In the genomic region with DNA sequence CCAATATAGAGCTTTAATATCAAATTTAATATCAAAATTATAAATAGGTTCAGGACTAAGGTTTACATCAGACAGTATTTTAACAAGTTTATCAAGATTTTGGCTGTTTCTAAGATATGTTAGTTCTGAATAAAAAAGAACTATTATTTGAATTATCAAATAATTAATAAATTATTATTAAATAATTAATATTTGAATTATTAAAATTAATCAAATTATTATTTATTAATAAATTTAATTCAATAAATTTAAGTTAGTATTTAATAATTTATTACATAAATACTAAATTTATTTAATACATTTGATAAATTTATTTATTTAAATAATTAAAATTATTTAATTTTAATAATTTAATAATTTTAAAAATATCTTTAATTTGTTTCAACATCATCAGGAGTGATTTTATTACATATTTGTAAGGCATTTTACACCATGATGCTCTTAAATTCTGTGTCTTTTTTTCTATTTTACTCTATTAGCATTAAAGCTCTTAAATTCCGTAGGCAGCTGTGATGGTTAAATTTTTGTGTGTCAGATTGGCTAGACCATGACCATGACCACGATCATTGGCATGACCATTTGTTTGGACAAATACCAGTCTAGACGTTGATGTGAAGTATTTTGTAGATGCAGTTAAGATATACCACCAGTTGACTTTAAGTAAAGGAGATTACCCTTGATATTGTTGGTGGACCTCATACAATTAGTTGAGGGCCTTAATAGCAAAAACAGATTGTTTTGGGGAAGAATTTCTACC, we compare ENCODE assay signal across 21 cellular contexts.
DNase-seq lines count a peak whose midpoint lies in the region; ATAC-seq, FAIRE-seq and TF ChIP-seq lines count a peak whose summit lies in the region.
"Had no signal": no experiment of that assay in that cellular context is flagged by ENCODE, and none has a peak within 500 bp of the region (broad histone marks: within the 10 kb centered on the region; RNA-seq: fewer than 3 reads in every experiment).

No MANE protein-coding gene starts in this region.

- H3K36me3 Mint-ChIP-seq in MCF 10A (ENCODE audit: insufficient read depth, unreplicated experiment), result peaks cover 11% of the 10 kb centered on the region

- CTCF ChIA-PET in SK-N-SH (lab: Yijun Ruan, JAX) (interaction anchor here (1.4 kb wide), 2 partner anchors 10 to 83 kb away, joined by 3 read pairs; no protein-coding TSS in a partner anchor), MCF 10A (lab: Yijun Ruan, JAX) (interaction anchor here (0.6 to 1.2 kb wide), 2 partner anchors 29 to 595 kb away, joined by 3 read pairs; no protein-coding TSS in a partner anchor)

- H3K27me3 ChIP-seq in SK-N-SH (ENCODE audit: insufficient read depth) (no peaks in the 10 kb centered on the region), upper lobe of right lung (no peaks in the 10 kb centered on the region), MG63 (no peaks in the 10 kb centered on the region)

- no TSS peak for BruUV-seq in MCF 10A (replicated peaks; lab: Mats Ljungman, UMichigan)

- no peak for TF ChIP-seq RAD21 in SK-N-SH (IDR thresholded peaks at IDR 0.05; ENCODE audit: low read length)

- H3K4me3 ChIP-seq in SK-N-SH (ENCODE audit: low read depth in 2 of 2, low read length in 1 of 2), result no peak overlapping the region
- H3K4me3 ChIP-seq in kidney (ENCODE audit: low read length in 2 of 2), result no peak overlapping the region
- no peak overlapping the region for H3K4me3 ChIP-seq in upper lobe of right lung
- H3K4me3 ChIP-seq in MG63, result no peak overlapping the region
- H3K4me3 ChIP-seq: left ventricle myocardium inferior had no signal

- peak; percentile 99 for FAIRE-seq in kidney (lab: Jason Lieb, UNC)
- FAIRE-seq: urothelium cell line had no signal

- POLR2A ChIA-PET in SK-N-SH (lab: Yijun Ruan, JAX) (no interaction called here), MCF 10A (lab: Yijun Ruan, JAX) (interaction anchor here (0.6 to 3.5 kb wide), 8 partner anchors 20 to 337 kb away, joined by 3 to 16 read pairs (median 5); a partner anchor contains a TSS)

- H3K9ac ChIP-seq in SK-N-SH (no peak overlapping the region), kidney (ENCODE audit: low read length in 2 of 2) (no peak overlapping the region)

- H3K9me3 ChIP-seq in SK-N-SH (peaks cover 10% of the 10 kb centered on the region; the same call in 1 of the 2 replicates), kidney (ENCODE audit: control insufficient read depth in 1 of 2, low read length in 2 of 2) (no peaks in the 10 kb centered on the region), upper lobe of right lung (no peaks in the 10 kb centered on the region), MG63 (peaks cover 9% of the 10 kb centered on the region)
- H3K9me3 ChIP-seq: neutrophil had no signal

- peak overlapping the region; percentile 61 for H3K4me2 ChIP-seq in SK-N-SH

- H3K9me3 Mint-ChIP-seq in MCF 10A (ENCODE audit: unreplicated experiment), result no peaks in the 10 kb centered on the region

- no peaks in the 10 kb centered on the region for H4K20me1 ChIP-seq in SK-N-SH (ENCODE audit: insufficient read depth)

- H3K27ac ChIP-seq in SK-N-SH (ENCODE audit: low read depth in 2 of 2, low read length in 1 of 2), result peak overlapping the region; percentile 70 to 79; a peak in 3 of 4 replicates
- no peak overlapping the region for H3K27ac ChIP-seq in kidney (ENCODE audit: low read depth in 2 of 2, low read length in 2 of 2)
- peak overlapping the region; percentile 72 for H3K27ac ChIP-seq in upper lobe of right lung
- H3K27ac ChIP-seq: neutrophil had no signal

- peaks cover 41% of the 10 kb centered on the region for H3F3A ChIP-seq in SK-N-SH (replicated peaks; ENCODE audit: insufficient read depth)

- WGBS in SK-N-SH (ENCODE audit: low lambda C conversion rate), result 35% methylated on average over 3 of the region's 3 CpGs

- H3K4me1 Mint-ChIP-seq in MCF 10A (ENCODE audit: insufficient read depth, unreplicated experiment), result peaks cover 43% of the 10 kb centered on the region
- H3K4me1 Mint-ChIP-seq: activated CD4-positive, alpha-beta T cell treated with anti-CD3 and anti-CD28 coated beads, Interleukin-2, amount 10 ng/mL, durations not matched to agents 24 days and 14 days; B cell had no signal

- H3K4me3 Mint-ChIP-seq in MCF 10A (ENCODE audit: unreplicated experiment), result no peak overlapping the region
- H3K4me3 Mint-ChIP-seq: activated CD4-positive, alpha-beta T cell treated with anti-CD3 and anti-CD28 coated beads, Interleukin-2, amount 10 ng/mL, durations not matched to agents 24 days and 14 days; B cell had no signal

- H3K36me3 ChIP-seq in SK-N-SH (replicated peaks in 1 of 2; ENCODE audit: control insufficient read depth in 1 of 2, insufficient read depth in 2 of 2, low read length in 1 of 2), result peaks cover 0 to 12% of the 10 kb centered on the region in 2 experiments
- no peaks in the 10 kb centered on the region for H3K36me3 ChIP-seq in kidney (ENCODE audit: control insufficient read depth in 1 of 2, insufficient read depth in 2 of 2, low read length in 2 of 2)
- H3K36me3 ChIP-seq in upper lobe of right lung, result no peaks in the 10 kb centered on the region
- H3K36me3 ChIP-seq in MG63, result peaks cover 10% of the 10 kb centered on the region; the same call in 1 of the 2 replicates
- H3K36me3 ChIP-seq: left ventricle myocardium inferior, neutrophil had no signal

- H3K79me2 ChIP-seq in SK-N-SH (ENCODE audit: insufficient read depth), result peaks cover 85% of the 10 kb centered on the region

- no peak for TF ChIP-seq EP300 in SK-N-SH (IDR thresholded peaks at IDR 0.05; ENCODE audit: borderline replicate concordance in 1 of 2, low read depth in 1 of 2, low read length in 1 of 2)

- no peak for DNase-seq in SK-N-SH
- DNase-seq in MCF 10A (ENCODE audit: unreplicated experiment), result no peak
- DNase-seq in kidney, result no peak
- no peak for DNase-seq in upper lobe of right lung
- DNase-seq in cerebellar nuclear complex (lab: John Stamatoyannopoulos, UW), result no peak
- DNase-seq in MG63, result no peak
- DNase-seq: 8988T; activated CD4-positive, alpha-beta T cell treated with anti-CD3 and anti-CD28 coated beads, Interleukin-2, amount 10 ng/mL, durations not matched to agents 24 days and 14 days; activated CD8-positive, alpha-beta memory T cell treated with anti-CD3 and anti-CD28 coated beads, Interleukin-2, amount 50 U/mL, for 4 hours; COR-L47; glutamatergic neuron; left ventricle myocardium inferior; NCI-H146; NCI-H748 treated with DMSO at 0.1 percent for 48 hours; SHP77 treated with DMSO at 0.1 percent for 48 hours; stimulated activated CD8-positive, alpha-beta memory T cell treated with anti-CD3 and anti-CD28 coated beads, Interleukin-4, amount 100 ng/mL, for 48 hours had no signal

- TF ChIP-seq CTCF in SK-N-SH (IDR thresholded peaks at IDR 0.05), result no peak
- TF ChIP-seq CTCF in MCF 10A (IDR thresholded peaks at IDR 0.05; ENCODE audit: unreplicated experiment), result no peak
- TF ChIP-seq CTCF in kidney (IDR thresholded peaks at IDR 0.05; ENCODE audit: borderline replicate concordance, extremely low read depth, insufficient read depth), result no peak
- no peak for TF ChIP-seq CTCF in upper lobe of right lung (IDR thresholded peaks at IDR 0.05)

- intact Hi-C loops in MCF 10A (cut with micrococcal nuclease), result no loop called here
- intact Hi-C loops in kidney (cut with DNase I), result no loop called here
- intact Hi-C loops in upper lobe of right lung (cut with DNase I), result no loop called here

- H2AFZ ChIP-seq in SK-N-SH (ENCODE audit: low read depth), result no peak overlapping the region

- H3K27me3 Mint-ChIP-seq in MCF 10A (ENCODE audit: insufficient read depth, unreplicated experiment), result no peaks in the 10 kb centered on the region

- H3K4me1 ChIP-seq in SK-N-SH (ENCODE audit: control insufficient read depth in 1 of 2, insufficient read depth in 2 of 2, low read depth in 1 of 2, low read length in 1 of 2) (peaks cover 0 to 23% of the 10 kb centered on the region in 2 experiments; a peak in 3 of 4 replicates), kidney (ENCODE audit: control insufficient read depth in 1 of 2, insufficient read depth in 1 of 2, low read depth in 1 of 2, low read length in 2 of 2) (no peaks in the 10 kb centered on the region), upper lobe of right lung (peaks cover 28% of the 10 kb centered on the region)

- no peak for ATAC-seq in SK-N-SH treated with all-trans-retinoic acid at 6 μM for 48 hours
- no peak for ATAC-seq in upper lobe of right lung
- ATAC-seq in HG02885 (IDR thresholded peaks at IDR 0.05; ENCODE audit: poor library complexity, unreplicated experiment), result no peak

- H3K9me2 ChIP-seq in SK-N-SH, result no peaks in the 10 kb centered on the region

- peak overlapping the region; percentile 91 for H3K27ac Mint-ChIP-seq in MCF 10A (ENCODE audit: low read depth, unreplicated experiment)
- H3K27ac Mint-ChIP-seq: activated CD4-positive, alpha-beta T cell treated with anti-CD3 and anti-CD28 coated beads, Interleukin-2, amount 10 ng/mL, durations not matched to agents 24 days and 14 days; B cell had no signal

TF ChIP-seq in SK-N-SH, 30 proteins besides CTCF, POLR2A, EP300 and RAD21:
- TF ChIP-seq EZH2phosphoT487 (IDR thresholded peaks at IDR 0.05; ENCODE audit: borderline replicate concordance, low read depth) (no peak), RXRA (IDR thresholded peaks at IDR 0.05; ENCODE audit: borderline replicate concordance, low read depth) (no peak), TCF12 (IDR thresholded peaks at IDR 0.05) (peak; percentile 42; the same call in 1 of the 2 replicates)

TF ChIP-seq in SK-N-SH treated with all-trans-retinoic acid at 6 μM for 48 hours, 23 proteins besides CTCF, POLR2A, EP300 and RAD21:
- no peak for TF ChIP-seq PPARA (CRISPR knock-in tag; IDR thresholded peaks at IDR 0.05; ENCODE audit: borderline replicate concordance)
- no peak for TF ChIP-seq SNAI2 (CRISPR knock-in tag; IDR thresholded peaks at IDR 0.05)
- TF ChIP-seq, protein P1, sequence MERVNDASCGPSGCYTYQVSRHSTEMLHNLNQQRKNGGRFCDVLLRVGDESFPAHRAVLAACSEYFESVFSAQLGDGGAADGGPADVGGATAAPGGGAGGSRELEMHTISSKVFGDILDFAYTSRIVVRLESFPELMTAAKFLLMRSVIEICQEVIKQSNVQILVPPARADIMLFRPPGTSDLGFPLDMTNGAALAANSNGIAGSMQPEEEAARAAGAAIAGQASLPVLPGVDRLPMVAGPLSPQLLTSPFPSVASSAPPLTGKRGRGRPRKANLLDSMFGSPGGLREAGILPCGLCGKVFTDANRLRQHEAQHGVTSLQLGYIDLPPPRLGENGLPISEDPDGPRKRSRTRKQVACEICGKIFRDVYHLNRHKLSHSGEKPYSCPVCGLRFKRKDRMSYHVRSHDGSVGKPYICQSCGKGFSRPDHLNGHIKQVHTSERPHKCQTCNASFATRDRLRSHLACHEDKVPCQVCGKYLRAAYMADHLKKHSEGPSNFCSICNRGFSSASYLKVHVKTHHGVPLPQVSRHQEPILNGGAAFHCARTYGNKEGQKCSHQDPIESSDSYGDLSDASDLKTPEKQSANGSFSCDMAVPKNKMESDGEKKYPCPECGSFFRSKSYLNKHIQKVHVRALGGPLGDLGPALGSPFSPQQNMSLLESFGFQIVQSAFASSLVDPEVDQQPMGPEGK (CRISPR knock-in tag; IDR thresholded peaks at IDR 0.05; ENCODE audit: borderline replicate concordance), result no peak
- no peak for TF ChIP-seq RARB (CRISPR knock-in tag; IDR thresholded peaks at IDR 0.05)
- no peak for TF ChIP-seq ZNF565 (CRISPR knock-in tag; conservative IDR thresholded peaks at IDR 0.05; ENCODE audit: low read depth)
- TF ChIP-seq ESRRG (CRISPR knock-in tag; IDR thresholded peaks at IDR 0.05), result no peak

Comparison
In these comparisons a context has a peak if more than half of its experiments do, and no peak if none do; other contexts are left out.
1. H3K27ac ChIP-seq: peak in SK-N-SH (2 of 2) and upper lobe of right lung (single experiment); none in kidney (0 of 2).